In genomic region chr2:214683557-214683956, GRCh38 we compare ENCODE assay signal across 8 cellular contexts.
DNase-seq lines count a peak whose midpoint lies in the region; ATAC-seq, FAIRE-seq and TF ChIP-seq lines count a peak whose summit lies in the region.
"Not testable (repeated sequence)": the region's sequence is repeated elsewhere in the genome, so short reads cannot be mapped to it uniquely, and the experiment has no call there.

No MANE protein-coding gene starts in this region.

- H3K9me3 ChIP-seq in HCT116 (ENCODE audit: control insufficient read depth in 1 of 2, insufficient read depth in 1 of 2, low read depth in 1 of 2, low read length in 2 of 2); H1 (ENCODE audit: insufficient read depth in 2 of 2, low read depth in 1 of 2, low read length in 1 of 2); lower lobe of right lung; upper lobe of right lung: not testable (repeated sequence)

- not testable (repeated sequence) for H2BK20ac ChIP-seq in H1 (ENCODE audit: low read length)

- not testable (repeated sequence) for FAIRE-seq in H1 (lab: Jason Lieb, UNC)

- H3K79me1 ChIP-seq in H1 (ENCODE audit: low read depth, low read length), result not testable (repeated sequence)

- peak overlapping the region; percentile 79 for H3K4me3 Mint-ChIP-seq in activated T-helper 1 cell treated with anti-CD3 and anti-CD28 coated beads, Interleukin-12 subunit alpha, Interleukin-12 subunit beta, Interleukin-2, Interleukin-4 antibody, amounts not matched to agents 30 ng/mL and 10 ng/mL and 1 ng/mL, durations not matched to agents 14 hours and 24 hours and 36 hours

- H3K9me3 Mint-ChIP-seq in activated T-helper 1 cell treated with anti-CD3 and anti-CD28 coated beads, Interleukin-12 subunit alpha, Interleukin-12 subunit beta, Interleukin-2, Interleukin-4 antibody, amounts not matched to agents 30 ng/mL and 10 ng/mL and 1 ng/mL, durations not matched to agents 14 hours and 24 hours and 36 hours, result not testable (repeated sequence)

- not testable (repeated sequence) for H3K4ac ChIP-seq in H1 (replicated peaks; ENCODE audit: insufficient read length, low read depth, low read length)

- H2BK5ac ChIP-seq in H1 (ENCODE audit: low read depth, low read length), result not testable (repeated sequence)

- not testable (repeated sequence) for H4K20me1 ChIP-seq in HCT116 (ENCODE audit: insufficient read depth); H1 (replicated peaks in 1 of 2; ENCODE audit: control insufficient read depth in 1 of 2, insufficient read depth in 2 of 2, low read length in 2 of 2)

- not testable (repeated sequence) for H3K27me3 ChIP-seq in HCT116 (ENCODE audit: insufficient read depth, low read length); H1 (replicated peaks in 1 of 4; ENCODE audit: control insufficient read depth in 3 of 4, extremely low read depth in 1 of 4, insufficient read depth in 3 of 4, low read length in 3 of 4); lower lobe of right lung (ENCODE audit: low read depth); upper lobe of right lung

- TF ChIP-seq EP300 in H1 (IDR thresholded peaks at IDR 0.05; ENCODE audit: borderline replicate concordance in 1 of 2, low read depth in 2 of 2, low read length in 2 of 2), result not testable (repeated sequence)

- H3K27me3 Mint-ChIP-seq in activated T-helper 1 cell treated with anti-CD3 and anti-CD28 coated beads, Interleukin-12 subunit alpha, Interleukin-12 subunit beta, Interleukin-2, Interleukin-4 antibody, amounts not matched to agents 30 ng/mL and 10 ng/mL and 1 ng/mL, durations not matched to agents 14 hours and 24 hours and 36 hours (ENCODE audit: insufficient read depth), result not testable (repeated sequence)

- WGBS in H1 (ENCODE audit: extremely low coverage in 1 of 2, insufficient coverage in 1 of 2, insufficient read length in 1 of 2, insufficient replicate concordance in 2 of 2, low coverage in 1 of 2, low lambda C conversion rate in 2 of 2, missing lambda C conversion rate in 1 of 2), 2 experiments, result 20% methylated on average over 4 of the region's 12 CpGs; no CpG with 5 or more reads in 1 of the 2 experiments

- H3K27ac Mint-ChIP-seq in activated T-helper 1 cell treated with anti-CD3 and anti-CD28 coated beads, Interleukin-12 subunit alpha, Interleukin-12 subunit beta, Interleukin-2, Interleukin-4 antibody, amounts not matched to agents 30 ng/mL and 10 ng/mL and 1 ng/mL, durations not matched to agents 14 hours and 24 hours and 36 hours, result not testable (repeated sequence)

- H3K4me1 ChIP-seq in HCT116 (ENCODE audit: control insufficient read depth in 1 of 2, insufficient read depth in 2 of 2, low read length in 2 of 2); H1 (replicated peaks in 1 of 4; ENCODE audit: control insufficient read depth in 3 of 4, insufficient read depth in 4 of 4, low read length in 3 of 4); lower lobe of right lung; upper lobe of right lung: not testable (repeated sequence)

- POLR2A ChIA-PET in HCT116 (lab: Charles Lee); H1 (lab: Charles Lee; ENCODE audit: partially characterized antibody): not testable (repeated sequence)

- H4K5ac ChIP-seq in H1 (ENCODE audit: insufficient read length, low read depth, low read length), result not testable (repeated sequence)

- H3K18ac ChIP-seq in H1 (ENCODE audit: extremely low read depth, low read length), result not testable (repeated sequence)

- not testable (repeated sequence) for TF ChIP-seq POLR2A in HCT116 (IDR thresholded peaks at IDR 0.05; ENCODE audit: borderline replicate concordance, extremely low read depth, insufficient read depth, insufficient read length); H1 (IDR thresholded peaks at IDR 0.05; ENCODE audit: control extremely low read depth in 1 of 2, low read depth in 2 of 2, low read length in 2 of 2)

- DNase-seq in HCT116 (ENCODE audit: low read depth, low spot score); activated T-helper 1 cell treated with anti-CD3 and anti-CD28 coated beads, Interleukin-12 subunit alpha, Interleukin-12 subunit beta, Interleukin-2, Interleukin-4 antibody, amounts not matched to agents 30 ng/mL and 10 ng/mL and 1 ng/mL, durations not matched to agents 14 hours and 24 hours and 36 hours (ENCODE audit: low spot score); H1 (ENCODE audit: low read depth in 1 of 2, low spot score in 2 of 2); lower lobe of right lung; upper lobe of right lung: not testable (repeated sequence)
- peak; percentile 17 for DNase-seq in NCI-H748 (lab: John Stamatoyannopoulos, UW; ENCODE audit: unreplicated experiment)

- H3K36me3 Mint-ChIP-seq in activated T-helper 1 cell treated with anti-CD3 and anti-CD28 coated beads, Interleukin-12 subunit alpha, Interleukin-12 subunit beta, Interleukin-2, Interleukin-4 antibody, amounts not matched to agents 30 ng/mL and 10 ng/mL and 1 ng/mL, durations not matched to agents 14 hours and 24 hours and 36 hours (ENCODE audit: low read depth), result not testable (repeated sequence)

- H3K23ac ChIP-seq in H1 (ENCODE audit: insufficient read length), result not testable (repeated sequence)

- not testable (repeated sequence) for H3K36me3 ChIP-seq in HCT116 (ENCODE audit: control insufficient read depth in 1 of 2, insufficient read depth in 2 of 2, low read length in 2 of 2); H1 (ENCODE audit: control insufficient read depth in 2 of 4, insufficient read depth in 4 of 4, low read length in 3 of 4); lower lobe of right lung; upper lobe of right lung

- not testable (repeated sequence) for H3K79me2 ChIP-seq in HCT116 (ENCODE audit: insufficient read depth, low read length); H1 (ENCODE audit: control insufficient read depth in 1 of 2, insufficient read depth in 2 of 2, low read length in 2 of 2)

- not testable (repeated sequence) for H3K27ac ChIP-seq in HCT116 (ENCODE audit: low read depth, low read length); H1 (ENCODE audit: low read depth, low read length); lower lobe of right lung; upper lobe of right lung

- not testable (repeated sequence) for H3K9ac ChIP-seq in HCT116 (ENCODE audit: low read length); H1 (replicated peaks in 1 of 4; ENCODE audit: extremely low read depth in 1 of 4, low read depth in 3 of 4, low read length in 3 of 4)

- CTCF ChIA-PET in HCT116 (lab: Charles Lee); H1 (lab: Charles Lee; ENCODE audit: partially characterized antibody): not testable (repeated sequence)

- H2BK120ac ChIP-seq in H1 (replicated peaks; ENCODE audit: low read depth, low read length), result not testable (repeated sequence)

- ATAC-seq in GM18907 (IDR thresholded peaks at IDR 0.05; ENCODE audit: unreplicated experiment) (peak; percentile 76), HCT116 (peak; percentile 49; the same call in 1 of the 2 replicates), HG03432 (IDR thresholded peaks at IDR 0.05; ENCODE audit: unreplicated experiment) (peak; percentile 85)
- not testable (repeated sequence) for ATAC-seq in lower lobe of right lung, upper lobe of right lung

- H3K4me2 ChIP-seq in HCT116 (ENCODE audit: low read length) (peak overlapping the region; percentile 74), H1 (ENCODE audit: insufficient read depth in 1 of 2, low read depth in 2 of 2, low read length in 2 of 2) (peak overlapping the region in 1 of 2 experiments; percentile 33; a peak in 1 of 4 replicates)

- peaks cover 18% of the 10 kb centered on the region for H3K4me1 Mint-ChIP-seq in activated T-helper 1 cell treated with anti-CD3 and anti-CD28 coated beads, Interleukin-12 subunit alpha, Interleukin-12 subunit beta, Interleukin-2, Interleukin-4 antibody, amounts not matched to agents 30 ng/mL and 10 ng/mL and 1 ng/mL, durations not matched to agents 14 hours and 24 hours and 36 hours (ENCODE audit: low read depth)

- not testable (repeated sequence) for BruUV-seq in HCT116 (replicated peaks; lab: Mats Ljungman, UMichigan)

- TF ChIP-seq CTCF in HCT116 (IDR thresholded peaks at IDR 0.05 in 2 of 3, conservative IDR thresholded peaks at IDR 0.05 in 1 of 3; ENCODE audit: borderline replicate concordance in 1 of 3, insufficient read depth in 1 of 3, low read depth in 2 of 3, low read length in 2 of 3); H1 (IDR thresholded peaks at IDR 0.05; ENCODE audit: control extremely low read depth in 1 of 3, insufficient read depth in 1 of 3, low read depth in 1 of 3, low read length in 3 of 3); lower lobe of right lung (IDR thresholded peaks at IDR 0.05); upper lobe of right lung (IDR thresholded peaks at IDR 0.05): not testable (repeated sequence)

- not testable (repeated sequence) for H2AK5ac ChIP-seq in H1 (ENCODE audit: low read depth, low read length)

- RAD21 ChIA-PET in HCT116 (lab: Charles Lee; ENCODE audit: low non-redundant PET in 1 of 2, low total read pairs in 2 of 2, uncharacterized antibody in 2 of 2, unreplicated experiment in 2 of 2), result not testable (repeated sequence)

- H2AFZ ChIP-seq in HCT116 (ENCODE audit: low read depth, low read length, poor library complexity, severe bottlenecking) (peak overlapping the region; percentile 95), H1 (ENCODE audit: low read length) (0 out of 2 replicates have a peak overlapping the region, but pooled peaks have one; percentile 40)

- H3K14ac ChIP-seq in H1 (ENCODE audit: insufficient read length), result not testable (repeated sequence)

- intact Hi-C loops in HCT116 (cut with micrococcal nuclease); lower lobe of right lung (cut with DNase I); upper lobe of right lung (cut with DNase I): not testable (repeated sequence)
- intact Hi-C loops in activated T-helper 1 cell treated with anti-CD3 and anti-CD28 coated beads, Interleukin-12 subunit alpha, Interleukin-12 subunit beta, Interleukin-2, Interleukin-4 antibody, amounts not matched to agents 30 ng/mL and 10 ng/mL and 1 ng/mL, durations not matched to agents 14 hours and 24 hours and 36 hours (cut with micrococcal nuclease), result loop anchor here (5.0 kb wide), 1 partner anchor 124 kb away; the partner anchor contains the start of gene BARD1

- not testable (repeated sequence) for TF ChIP-seq RAD21 in HCT116 (IDR thresholded peaks at IDR 0.05; ENCODE audit: low read depth); H1 (IDR thresholded peaks at IDR 0.05 in 1 of 2, conservative IDR thresholded peaks at IDR 0.05 in 1 of 2; ENCODE audit: low read depth in 2 of 2, low read length in 2 of 2)

- H4K8ac ChIP-seq in H1 (ENCODE audit: extremely low read depth, insufficient read depth, low read length), result not testable (repeated sequence)

- H3K56ac ChIP-seq in H1 (replicated peaks; ENCODE audit: insufficient read length, low read depth, low read length), result not testable (repeated sequence)

- H2BK15ac ChIP-seq in H1 (ENCODE audit: low read length), result not testable (repeated sequence)

- H4K91ac ChIP-seq in H1 (replicated peaks; ENCODE audit: insufficient read length, low read length), result not testable (repeated sequence)

- H3K9me2 ChIP-seq in HCT116 (ENCODE audit: insufficient read depth), result not testable (repeated sequence)

- H3K23me2 ChIP-seq in H1 (ENCODE audit: low read depth, low read length), result not testable (repeated sequence)

- H2BK12ac ChIP-seq in H1 (ENCODE audit: low read depth, low read length), result not testable (repeated sequence)

- H3K4me3 ChIP-seq in HCT116 (replicated peaks in 1 of 2; ENCODE audit: low read depth in 1 of 2, low read length in 2 of 2) (peak overlapping the region; percentile 39 to 47), H1 (ENCODE audit: extremely low read depth in 1 of 4, insufficient read depth in 2 of 4, low read depth in 3 of 4, low read length in 4 of 4) (peak overlapping the region in 3 of 4 experiments; percentile 23 to 54 (median 53); a peak in 4 of 8 replicates), lower lobe of right lung (peak overlapping the region; percentile 25), upper lobe of right lung (peak overlapping the region; percentile 35)
